In the genomic region with DNA sequence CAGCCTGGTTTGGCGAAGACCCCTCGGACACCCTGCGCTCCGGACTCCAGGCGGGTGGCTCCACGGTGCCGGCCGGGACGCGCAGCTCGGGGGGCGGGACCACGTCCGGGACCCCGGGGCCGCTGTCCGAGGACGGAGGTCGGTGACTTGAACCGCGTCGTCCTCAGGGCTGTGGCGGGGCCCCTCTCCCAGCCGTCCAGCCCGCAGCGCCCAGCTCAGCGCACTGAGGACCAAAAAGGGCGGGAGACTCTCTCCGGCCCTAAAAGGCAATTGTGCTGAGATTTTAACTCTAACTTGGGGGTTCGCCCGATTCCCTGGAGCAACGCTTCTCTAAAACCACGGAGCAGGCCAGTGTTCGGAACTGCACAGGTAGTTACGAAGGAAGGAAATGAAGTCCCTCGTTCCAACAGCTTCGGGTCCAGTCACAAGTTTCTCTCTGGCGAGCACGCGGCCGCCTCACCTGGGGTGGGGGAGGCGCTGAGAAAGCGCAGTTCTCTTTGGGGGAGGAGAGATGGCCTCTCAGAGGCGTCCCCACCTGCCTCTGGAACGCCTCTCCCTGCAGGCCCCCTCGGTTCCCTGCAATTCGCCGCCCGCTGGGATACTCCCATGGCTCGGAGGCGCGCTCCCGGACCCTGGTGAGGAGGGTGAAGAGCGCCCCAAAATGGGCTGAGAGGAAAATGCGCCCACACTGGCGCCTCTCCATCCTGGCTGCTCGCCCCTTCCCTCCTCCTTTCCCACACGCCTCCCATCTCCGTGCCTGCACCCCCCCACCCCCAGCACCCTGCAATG, we compare ENCODE assay signal across 14 cellular contexts.
DNase-seq lines count a peak whose midpoint lies in the region; ATAC-seq and TF ChIP-seq lines count a peak whose summit lies in the region.
"Had no signal": no experiment of that assay in that cellular context is flagged by ENCODE, and none has a peak within 500 bp of the region (broad histone marks: within the 10 kb centered on the region; RNA-seq: fewer than 3 reads in every experiment).

No MANE protein-coding gene starts in this region.

- no peak overlapping the region for H3K27ac ChIP-seq in stomach
- H3K27ac ChIP-seq: cardiac muscle cell, HL-60, right atrium auricular region had no signal

- 5 to 12% (median 11%) methylated on average over 32 to 59 of the region's 59 CpGs for WGBS in stomach, 5 donors

- TF ChIP-seq CTCF in stomach (IDR thresholded peaks at IDR 0.05), result no peak

- DNase-seq in activated T-cell treated with anti-CD3 and anti-CD28 coated beads, Interleukin-2, amount 50 U/mL, for 24 hours, result peak; percentile 34
- DNase-seq in activated T-cell treated with anti-CD3 and anti-CD28 coated beads for 4 hours (no peak), SW480 (ENCODE audit: low spot score) (peak; percentile 41), islet precursor cell (peak; percentile 48), stomach (peak; percentile 16), UCSD-AML1 (lab: John Stamatoyannopoulos, UW; ENCODE audit: unreplicated experiment) (no peak), ACHN (no peak)
- DNase-seq: left colon, NCI-H1417 treated with DMSO at 0.1 percent for 48 hours, T1000 had no signal

- in situ Hi-C loops in ACHN (cut with HindIII; ENCODE audit: low pct_ligation_motif_present, low pct_unique_long_range_greater_than_20kb, low sequenced_read_pairs), result no loop called here

- ATAC-seq in HG03439 (IDR thresholded peaks at IDR 0.05; ENCODE audit: unreplicated experiment), result no peak

- no peaks in the 10 kb centered on the region for H3K36me3 Mint-ChIP-seq in activated T-cell treated with anti-CD3 and anti-CD28 coated beads, Interleukin-2, amount 50 U/mL, for 24 hours (ENCODE audit: low read depth)

- H3K4me3 ChIP-seq in stomach, result peak overlapping the region; percentile 39 to 56 (median 46)

- H3K27me3 Mint-ChIP-seq in activated T-cell treated with anti-CD3 and anti-CD28 coated beads, Interleukin-2, amount 50 U/mL, for 24 hours, result peaks cover 67% of the 10 kb centered on the region

- peaks cover 47 to 99% (median 88%) of the 10 kb centered on the region in 3 donors for H3K27me3 ChIP-seq in stomach

- no peaks in the 10 kb centered on the region for H3K9me3 ChIP-seq in stomach
- H3K9me3 ChIP-seq: right atrium auricular region had no signal

- peaks cover 45 to 76% (median 69%) of the 10 kb centered on the region in 4 donors for H3K4me1 ChIP-seq in stomach

- intact Hi-C loops in stomach (cut with DNase I; ENCODE audit: low total_unique reads), result no loop called here

- no peak overlapping the region for H3K27ac Mint-ChIP-seq in activated T-cell treated with anti-CD3 and anti-CD28 coated beads, Interleukin-2, amount 50 U/mL, for 24 hours

- no peaks in the 10 kb centered on the region for H3K36me3 ChIP-seq in stomach
- H3K36me3 ChIP-seq: cardiac muscle cell, right atrium auricular region had no signal

- no peak for TF ChIP-seq EP300 in stomach (IDR thresholded peaks at IDR 0.05)

- H3K4me3 Mint-ChIP-seq in activated T-cell treated with anti-CD3 and anti-CD28 coated beads, Interleukin-2, amount 50 U/mL, for 24 hours, result no peak overlapping the region

- peaks cover 28% of the 10 kb centered on the region for H3K4me1 Mint-ChIP-seq in activated T-cell treated with anti-CD3 and anti-CD28 coated beads, Interleukin-2, amount 50 U/mL, for 24 hours (ENCODE audit: low read depth)

- no peak for TF ChIP-seq POLR2A in stomach (IDR thresholded peaks at IDR 0.05)

- no peaks in the 10 kb centered on the region for H3K9me3 Mint-ChIP-seq in activated T-cell treated with anti-CD3 and anti-CD28 coated beads, Interleukin-2, amount 50 U/mL, for 24 hours

Comparison
In these comparisons a context has a peak if more than half of its experiments do, and no peak if none do; other contexts are left out.
1. DNase-seq: peak in activated T-cell treated with anti-CD3 and anti-CD28 coated beads, Interleukin-2, amount 50 U/mL, for 24 hours (single experiment), SW480 (single experiment), islet precursor cell (single experiment) and stomach (single experiment); none in activated T-cell treated with anti-CD3 and anti-CD28 coated beads for 4 hours (single experiment), UCSD-AML1 (single experiment) and ACHN (single experiment).